ENCODE assay signal across 6 cellular contexts in genomic region chr19:1606138-1606651, GRCh38. TPM values are rescaled to one million over a fixed set of nuclear protein-coding genes. Genes with fewer than 3 reads are reported as not detected.
A peak's percentile ranks its signal among the peaks of the same experiment; 100 is the strongest.
DNase-seq lines count a peak whose midpoint lies in the region; ATAC-seq, FAIRE-seq and TF ChIP-seq lines count a peak whose summit lies in the region.

No MANE protein-coding gene starts in this region.

- TF ChIP-seq CTCF in kidney (IDR thresholded peaks at IDR 0.05; ENCODE audit: borderline replicate concordance, extremely low read depth, insufficient read depth) = no peak

- no peaks in the 10 kb centered on the region for H3K9me3 ChIP-seq in kidney (ENCODE audit: control insufficient read depth in 1 of 2, low read length in 2 of 2)

- ATAC-seq in SK-N-SH treated with all-trans-retinoic acid at 6 μM for 48 hours (peak; percentile 3; the same call in 2 of the 3 replicates), HG02885 (IDR thresholded peaks at IDR 0.05; ENCODE audit: poor library complexity, unreplicated experiment) (no peak), GM21786 (IDR thresholded peaks at IDR 0.05; ENCODE audit: unreplicated experiment) (no peak)

- intact Hi-C loops in kidney (cut with DNase I) = no loop called here

- H3K4me3 ChIP-seq in kidney (ENCODE audit: low read length in 2 of 2) = peak overlapping the region; percentile 81 to 94

- peak; percentile 33 for DNase-seq in AG08395 (ENCODE audit: low spot score)
- no peak for DNase-seq in kidney
- DNase-seq in A172 (ENCODE audit: low spot score) = no peak

- H3K4me1 ChIP-seq in kidney (ENCODE audit: control insufficient read depth in 1 of 2, insufficient read depth in 1 of 2, low read depth in 1 of 2, low read length in 2 of 2) = peaks cover 3 to 14% of the 10 kb centered on the region in 2 donors

- no peak for FAIRE-seq in kidney (lab: Jason Lieb, UNC)

- peak overlapping the region; percentile 37 to 85 for H3K9ac ChIP-seq in kidney (ENCODE audit: low read length in 2 of 2)

- H3K27ac ChIP-seq in kidney (ENCODE audit: low read depth in 2 of 2, low read length in 2 of 2) = peak overlapping the region; percentile 78 to 86

- H3K36me3 ChIP-seq in kidney (ENCODE audit: control insufficient read depth in 1 of 2, insufficient read depth in 2 of 2, low read length in 2 of 2) = no peaks in the 10 kb centered on the region

TF ChIP-seq in SK-N-SH treated with all-trans-retinoic acid at 6 μM for 48 hours, 23 proteins besides CTCF, POLR2A, EP300 and RAD21:
- TF ChIP-seq CSDC2 (CRISPR knock-in tag; IDR thresholded peaks at IDR 0.05) = 0 out of 2 replicates have a peak, but pooled peaks have one; percentile 43
- TF ChIP-seq RARB (CRISPR knock-in tag; IDR thresholded peaks at IDR 0.05) = no peak

RNA-seq across cellular contexts. Expression of gene UQCR11, which starts 0.9 kb away (rescaled TPM):
- 200 TPM for total RNA-seq in kidney
- 777 TPM for polyA plus RNA-seq in kidney (ENCODE audit: insufficient read depth, low read depth, low replicate concordance)
- 74.2 and 88.5 TPM in 2 replicates for total RNA-seq in A172 (2014; rRNA removed; shearing (Covaris generic))

RNA-seq across cellular contexts. Expression of gene MBD3, which starts 13.5 kb away (rescaled TPM):
- total RNA-seq in kidney = 62.5 TPM
- polyA plus RNA-seq in kidney (ENCODE audit: insufficient read depth, low read depth, low replicate concordance) = 76.1 TPM
- 158 and 172 TPM in 2 replicates for total RNA-seq in A172 (2014; rRNA removed; shearing (Covaris generic))

RNA-seq across cellular contexts. Expression of gene MEX3D, which starts 38.1 kb away (rescaled TPM):
- 19.3 TPM for total RNA-seq in kidney
- polyA plus RNA-seq in kidney (ENCODE audit: insufficient read depth, low read depth, low replicate concordance) = 5.4 TPM
- 63.7 and 79.0 TPM in 2 replicates for total RNA-seq in A172 (2014; rRNA removed; shearing (Covaris generic))

RNA-seq across cellular contexts. Expression of gene TCF3, which starts 46.2 kb away (rescaled TPM):
- 50.2 TPM for total RNA-seq in kidney
- 20.3 TPM for polyA plus RNA-seq in kidney (ENCODE audit: insufficient read depth, low read depth, low replicate concordance)
- total RNA-seq in A172 (2014; rRNA removed; shearing (Covaris generic)) = 219 and 238 TPM in 2 replicates
